In genomic region chr2:43117521-43118143, GRCh38 we compare ENCODE assay signal across 21 cellular contexts.
"Had no signal": no experiment of that assay in that cellular context is flagged by ENCODE, and none has a peak within 500 bp of the region (broad histone marks: within the 10 kb centered on the region; RNA-seq: fewer than 3 reads in every experiment).

No MANE protein-coding gene starts in this region.

- H3K27ac ChIP-seq: body of pancreas, esophagus muscularis mucosa, upper lobe of right lung had no signal

- H3K4me1 ChIP-seq: body of pancreas had no signal

- H3K27me3 ChIP-seq: body of pancreas, esophagus muscularis mucosa, upper lobe of right lung had no signal

- H3K27me3 Mint-ChIP-seq: activated CD4-positive, alpha-beta T cell treated with anti-CD3 and anti-CD28 coated beads, Interleukin-2, amount 10 ng/mL, durations not matched to agents 24 days and 14 days; activated naive CD4-positive, alpha-beta T cell treated with anti-CD3 and anti-CD28 coated beads, Interleukin-2, amount 50 U/mL, for 24 hours had no signal

- H3K4me3 Mint-ChIP-seq: activated CD4-positive, alpha-beta memory T cell treated with anti-CD3 and anti-CD28 coated beads, Interleukin-2, amount 10 ng/mL, durations not matched to agents 7 days and 5 days; activated CD4-positive, alpha-beta T cell treated with anti-CD3 and anti-CD28 coated beads, Interleukin-2, amount 10 ng/mL, durations not matched to agents 24 days and 14 days; activated naive CD4-positive, alpha-beta T cell treated with anti-CD3 and anti-CD28 coated beads, Interleukin-2, amount 50 U/mL, for 24 hours; immature natural killer cell; nephron progenitor cell had no signal

- H3K36me3 ChIP-seq: esophagus muscularis mucosa, upper lobe of right lung had no signal

- DNase-seq: activated CD4-positive, alpha-beta memory T cell treated with anti-CD3 and anti-CD28 coated beads, Interleukin-2, amount 10 ng/mL, durations not matched to agents 7 days and 5 days; activated CD4-positive, alpha-beta T cell treated with anti-CD3 and anti-CD28 coated beads, Interleukin-2, amount 10 ng/mL, durations not matched to agents 24 days and 14 days; activated gamma-delta T cell; activated T-cell treated with anti-CD3 and anti-CD28 coated beads for 4 hours; anterior cingulate cortex; body of pancreas; central memory CD4-positive, alpha-beta T cell; dermis blood vessel endothelial cell; effector memory CD4-positive, alpha-beta T cell; immature natural killer cell; kidney glomerular epithelial cell; left ventricle myocardium superior; nephron progenitor cell; occipital lobe; stimulated activated CD4-positive, alpha-beta T cell treated with anti-CD3 and anti-CD28 coated beads, Interleukin-4, amount 100 ng/mL, for 24 hours; stimulated activated naive CD8-positive, alpha-beta T cell treated with anti-CD3 and anti-CD28 coated beads, Interleukin-15, Interleukin-2, amounts not matched to agents 100 U/mL and 50 U/mL, for 24 hours; upper lobe of right lung had no signal

- H3K9me3 ChIP-seq: body of pancreas had no signal

- H3K4me3 ChIP-seq: body of pancreas, esophagus muscularis mucosa, upper lobe of right lung had no signal

- H3K4me1 Mint-ChIP-seq: activated CD4-positive, alpha-beta memory T cell treated with anti-CD3 and anti-CD28 coated beads, Interleukin-2, amount 10 ng/mL, durations not matched to agents 7 days and 5 days had no signal

- ATAC-seq: activated CD4-positive, CD25-positive, alpha-beta regulatory T cell treated with anti-CD3 and anti-CD28 coated beads, Interleukin-2, amount 50 U/mL, for 24 hours; body of pancreas; left ventricle myocardium superior; SK-N-SH treated with all-trans-retinoic acid at 6 μM for 48 hours; stimulated activated naive CD8-positive, alpha-beta T cell treated with anti-CD3 and anti-CD28 coated beads, Interleukin-15, Interleukin-2, amounts not matched to agents 100 U/mL and 50 U/mL, for 24 hours; upper lobe of right lung had no signal

- H3K27ac Mint-ChIP-seq: activated CD4-positive, alpha-beta memory T cell treated with anti-CD3 and anti-CD28 coated beads, Interleukin-2, amount 10 ng/mL, durations not matched to agents 7 days and 5 days; activated CD4-positive, alpha-beta T cell treated with anti-CD3 and anti-CD28 coated beads, Interleukin-2, amount 10 ng/mL, durations not matched to agents 24 days and 14 days; activated naive CD4-positive, alpha-beta T cell treated with anti-CD3 and anti-CD28 coated beads, Interleukin-2, amount 50 U/mL, for 24 hours; nephron progenitor cell had no signal

- H3K9me3 Mint-ChIP-seq: activated CD4-positive, alpha-beta memory T cell treated with anti-CD3 and anti-CD28 coated beads, Interleukin-2, amount 10 ng/mL, durations not matched to agents 7 days and 5 days; activated naive CD4-positive, alpha-beta T cell treated with anti-CD3 and anti-CD28 coated beads, Interleukin-2, amount 50 U/mL, for 24 hours had no signal
